ENCODE assay signal across 29 cellular contexts in the genomic region with DNA sequence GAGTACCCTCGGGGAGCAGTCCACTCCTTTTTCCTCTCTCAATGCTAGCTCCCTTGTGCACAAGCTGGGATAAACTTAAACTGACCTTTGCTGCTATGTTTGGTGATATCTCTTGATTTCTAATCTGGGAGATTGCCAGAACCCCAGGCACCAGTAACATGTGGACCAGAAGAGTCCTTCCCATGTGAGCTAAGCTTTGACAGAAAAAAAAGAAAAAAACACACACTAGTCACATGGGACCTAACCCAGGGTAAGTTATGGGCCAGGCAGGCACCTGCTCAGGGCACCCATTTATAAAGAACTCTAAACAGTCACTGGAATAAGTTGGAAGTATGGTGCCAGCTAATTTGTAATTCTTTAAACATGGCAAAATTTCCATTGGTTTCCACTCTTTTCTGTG.
"Had no signal": no experiment of that assay in that cellular context is flagged by ENCODE, and none has a peak within 500 bp of the region (broad histone marks: within the 10 kb centered on the region; RNA-seq: fewer than 3 reads in every experiment).

No MANE protein-coding gene starts in this region.

- H3K27me3 Mint-ChIP-seq: central memory CD8-positive, alpha-beta T cell; dendritic cell treated with granulocyte-macrophage colony-stimulating factor and Interleukin-4, amounts not matched to agents 40 ng/mL and 50 ng/mL, for 4 days had no signal

- H3K9me3 Mint-ChIP-seq: dendritic cell treated with granulocyte-macrophage colony-stimulating factor and Interleukin-4, amounts not matched to agents 40 ng/mL and 50 ng/mL, for 4 days; type B pancreatic cell had no signal

- FAIRE-seq: endometrium had no signal

- H3K27me3 ChIP-seq: colonic mucosa, esophagus squamous epithelium, ovary, right lobe of liver, tibial artery had no signal

- H3K27ac Mint-ChIP-seq: dendritic cell treated with granulocyte-macrophage colony-stimulating factor and Interleukin-4, amounts not matched to agents 40 ng/mL and 50 ng/mL, for 4 days; immature natural killer cell; naive thymus-derived CD8-positive, alpha-beta T cell; type B pancreatic cell had no signal

- H3K27ac ChIP-seq: colonic mucosa, esophagus squamous epithelium, heart right ventricle, ovary, right lobe of liver, stomach, tibial artery had no signal

- H3K9me3 ChIP-seq: colonic mucosa, esophagus squamous epithelium, ovary, right lobe of liver, tibial artery had no signal

- H3K4me3 Mint-ChIP-seq: central memory CD8-positive, alpha-beta T cell; dendritic cell treated with granulocyte-macrophage colony-stimulating factor and Interleukin-4, amounts not matched to agents 40 ng/mL and 50 ng/mL, for 4 days; immature natural killer cell; naive thymus-derived CD8-positive, alpha-beta T cell; type B pancreatic cell had no signal

- H3K36me3 ChIP-seq: colonic mucosa, esophagus squamous epithelium, heart right ventricle, ovary, right lobe of liver, stomach, tibial artery had no signal

- H3K4me3 ChIP-seq: colonic mucosa, esophagus squamous epithelium, heart right ventricle, ovary, right lobe of liver, smooth muscle cell, stomach, tibial artery had no signal

- DNase-seq: colonic mucosa; effector memory CD4-positive, alpha-beta T cell; erythroblast; esophagus squamous epithelium; foreskin melanocyte; glutamatergic neuron; heart right ventricle; hypothalamus; immature natural killer cell; islet precursor cell; mesenchymal stem cell; midbrain; naive thymus-derived CD8-positive, alpha-beta T cell; occipital lobe; ovary; retina; right lobe of liver; stimulated activated CD4-positive, alpha-beta T cell treated with anti-CD3 and anti-CD28 coated beads, Interleukin-12 subunit alpha, Interleukin-12 subunit beta, amount 100 ng/mL, for 4 hours; stimulated activated CD4-positive, alpha-beta T cell treated with anti-CD3 and anti-CD28 coated beads, Interleukin-1b, Interleukin-23, amount 100 ng/mL, for 48 hours; stimulated activated CD4-positive, alpha-beta T cell treated with anti-CD3 and anti-CD28 coated beads, Interleukin-4, amount 100 ng/mL, for 1 hour; stimulated activated CD8-positive, alpha-beta memory T cell treated with anti-CD3 and anti-CD28 coated beads, Interleukin-4, amount 100 ng/mL, for 48 hours; stimulated activated naive CD4-positive, alpha-beta T cell; stomach; tibial artery had no signal

- ATAC-seq: heart right ventricle; naive thymus-derived CD8-positive, alpha-beta T cell had no signal

- H3K4me1 Mint-ChIP-seq: central memory CD8-positive, alpha-beta T cell; immature natural killer cell; naive thymus-derived CD8-positive, alpha-beta T cell had no signal

- H3K4me1 ChIP-seq: colonic mucosa, esophagus squamous epithelium, heart right ventricle, right lobe of liver, stomach, tibial artery had no signal

- H3K36me3 Mint-ChIP-seq: immature natural killer cell, type B pancreatic cell had no signal
